ENCODE assay signal across 8 cellular contexts in the genomic region with DNA sequence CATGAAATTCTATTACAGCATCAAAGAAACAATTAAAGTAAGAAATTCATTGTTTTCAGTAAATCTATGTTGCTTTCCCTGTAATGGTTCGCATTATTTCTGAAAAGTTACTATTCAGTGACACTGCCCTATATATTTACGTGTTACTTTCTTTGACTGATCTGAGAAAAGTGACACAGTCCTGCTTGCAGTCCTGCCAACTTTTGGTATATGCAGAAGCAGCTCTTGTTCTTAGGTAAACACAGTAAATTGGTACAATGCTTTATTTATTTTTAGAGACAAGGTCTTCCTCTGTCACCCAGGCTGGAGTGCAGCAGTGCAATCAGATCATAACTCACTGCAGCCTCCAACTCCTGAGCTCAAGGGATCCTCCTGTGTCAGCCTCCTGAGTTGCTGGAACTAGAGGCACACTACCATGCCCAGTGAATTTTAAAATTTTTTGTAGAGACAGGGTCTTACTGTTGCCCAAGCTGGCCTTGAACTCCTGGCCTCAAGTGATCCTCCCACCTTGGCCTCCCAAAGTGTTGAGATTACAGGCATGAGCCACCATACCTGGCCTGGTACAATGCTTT.
"Had no signal": no experiment of that assay in that cellular context is flagged by ENCODE, and none has a peak within 500 bp of the region (broad histone marks: within the 10 kb centered on the region; RNA-seq: fewer than 3 reads in every experiment).

No MANE protein-coding gene starts in this region.

- H3K4me1 ChIP-seq: HAP-1 had no signal

- H3K9me3 ChIP-seq: HAP-1 had no signal

- H3K27ac ChIP-seq: HL-60 had no signal

- FAIRE-seq: K562 had no signal

- H3K36me3 ChIP-seq: HAP-1 had no signal

- DNase-seq: GOT3, H7, HFFc6, IMR-90 had no signal

- H3K4me3 ChIP-seq: HAP-1, K562 had no signal

- ATAC-seq: HCT116, K562 had no signal
